ENCODE assay signal across 8 cellular contexts in genomic region chr1:65002508-65003315, GRCh38. TPM values are rescaled to one million over a fixed set of nuclear protein-coding genes. Genes with fewer than 3 reads are reported as not detected.
DNase-seq lines count a peak whose midpoint lies in the region; ATAC-seq and TF ChIP-seq lines count a peak whose summit lies in the region.

No MANE protein-coding gene starts in this region.

- peaks cover 0 to 10% of the 10 kb centered on the region in 2 donors for H3K4me1 ChIP-seq in esophagus (ENCODE audit: control insufficient read depth in 2 of 2, insufficient read depth in 2 of 2, low read length in 1 of 2)
- peaks cover 0 to 2% of the 10 kb centered on the region in 2 donors for H3K4me1 ChIP-seq in mucosa of rectum (ENCODE audit: control insufficient read depth in 2 of 2, insufficient read depth in 2 of 2, low read length in 2 of 2)

- no peaks in the 10 kb centered on the region for H3K27me3 ChIP-seq in esophagus (ENCODE audit: control insufficient read depth in 1 of 2, insufficient read depth in 2 of 2, low read length in 2 of 2)
- no peaks in the 10 kb centered on the region for H3K27me3 ChIP-seq in mucosa of rectum (ENCODE audit: control insufficient read depth in 2 of 2, insufficient read depth in 2 of 2, low read length in 2 of 2)

- peak overlapping the region; percentile 89 for H3K27ac Mint-ChIP-seq in activated T-cell treated with anti-CD3 and anti-CD28 coated beads, Interleukin-2, amount 50 U/mL, for 24 hours

- ATAC-seq in HG02678 (IDR thresholded peaks at IDR 0.05; ENCODE audit: unreplicated experiment), result peak; percentile 81

- peak overlapping the region in 1 of 2 donors; percentile 26 for H3K9ac ChIP-seq in mucosa of rectum (ENCODE audit: low read depth in 1 of 2, low read length in 2 of 2)

- H3K4me3 ChIP-seq in GM12865 (ENCODE audit: low read depth, low read length), result peak overlapping the region; percentile 15
- peak overlapping the region; percentile 55 to 70 for H3K4me3 ChIP-seq in esophagus (ENCODE audit: low read depth in 1 of 2, low read length in 2 of 2)
- peak overlapping the region; percentile 49 to 71 for H3K4me3 ChIP-seq in mucosa of rectum (ENCODE audit: low read length in 2 of 2)

- H3K9me3 ChIP-seq in esophagus (ENCODE audit: control insufficient read depth in 2 of 2, insufficient read depth in 1 of 2, low read depth in 1 of 2, low read length in 1 of 2) (no peaks in the 10 kb centered on the region), mucosa of rectum (ENCODE audit: control insufficient read depth in 2 of 2, low read length in 2 of 2) (no peaks in the 10 kb centered on the region)

- no peak for TF ChIP-seq CTCF in GM12865 (IDR thresholded peaks at IDR 0.05; ENCODE audit: insufficient read depth, low read depth, low read length, missing control alignments)

- H3K36me3 Mint-ChIP-seq in activated T-cell treated with anti-CD3 and anti-CD28 coated beads, Interleukin-2, amount 50 U/mL, for 24 hours (ENCODE audit: low read depth), result no peaks in the 10 kb centered on the region

- DNase-seq in GM12865 (ENCODE audit: low read depth) (peak; percentile 52), NCI-H510A treated with DMSO at 0.1 percent for 48 hours (lab: John Stamatoyannopoulos, UW) (peak; percentile 58), OCI-M1 (lab: John Stamatoyannopoulos, UW) (no peak)
- DNase-seq in activated T-cell treated with anti-CD3 and anti-CD28 coated beads, Interleukin-2, amount 50 U/mL, for 24 hours, result peak; percentile 81
- peak; percentile 45 to 46 for DNase-seq in stimulated activated CD8-positive, alpha-beta memory T cell treated with anti-CD3 and anti-CD28 coated beads, Interleukin-4, amount 100 ng/mL, for 1 hour (ENCODE audit: low read depth in 2 of 2, low spot score in 1 of 2)

- H3K27ac ChIP-seq in esophagus (ENCODE audit: low read depth in 2 of 2, low read length in 1 of 2) (peak overlapping the region; percentile 92 to 97), mucosa of rectum (ENCODE audit: low read depth in 2 of 2, low read length in 2 of 2) (peak overlapping the region; percentile 59 to 79)

- no peaks in the 10 kb centered on the region for H3K9me3 Mint-ChIP-seq in activated T-cell treated with anti-CD3 and anti-CD28 coated beads, Interleukin-2, amount 50 U/mL, for 24 hours

- peak overlapping the region; percentile 73 for H3K4me3 Mint-ChIP-seq in activated T-cell treated with anti-CD3 and anti-CD28 coated beads, Interleukin-2, amount 50 U/mL, for 24 hours

- 1% methylated on average over 63 to 72 of the region's 72 CpGs for WGBS in esophagus, 2 donors

- H3K27me3 Mint-ChIP-seq in activated T-cell treated with anti-CD3 and anti-CD28 coated beads, Interleukin-2, amount 50 U/mL, for 24 hours, result no peaks in the 10 kb centered on the region

- H3K4me1 Mint-ChIP-seq in activated T-cell treated with anti-CD3 and anti-CD28 coated beads, Interleukin-2, amount 50 U/mL, for 24 hours (ENCODE audit: low read depth), result peaks cover 46% of the 10 kb centered on the region

- H3K36me3 ChIP-seq in esophagus (ENCODE audit: control insufficient read depth in 2 of 2, insufficient read depth in 2 of 2, low read length in 1 of 2) (no peaks in the 10 kb centered on the region), mucosa of rectum (ENCODE audit: control insufficient read depth in 2 of 2, insufficient read depth in 2 of 2, low read length in 2 of 2) (no peaks in the 10 kb centered on the region)

RNA-seq across cellular contexts. Expression of gene JAK1, which starts 36.4 kb away (rescaled TPM):
- polyA plus RNA-seq in esophagus, result 10 to 100 TPM; 13.1 to 20.9 TPM
